Comparison of ENCODE assay signal across 17 cellular contexts in genomic region chr20:56710577-56711465, GRCh38.
DNase-seq lines count a peak whose midpoint lies in the region; ATAC-seq and TF ChIP-seq lines count a peak whose summit lies in the region.
"Had no signal": no experiment of that assay in that cellular context is flagged by ENCODE, and none has a peak within 500 bp of the region (broad histone marks: within the 10 kb centered on the region; RNA-seq: fewer than 3 reads in every experiment).

No MANE protein-coding gene starts in this region.

- no peaks in the 10 kb centered on the region for H3K4me1 ChIP-seq in hepatocyte (ENCODE audit: insufficient read depth)

- H3K9me3 ChIP-seq in hepatocyte (ENCODE audit: low read depth): no peaks in the 10 kb centered on the region

- H4K20me1 ChIP-seq in hepatocyte (ENCODE audit: insufficient read depth, poor library complexity, severe bottlenecking): no peaks in the 10 kb centered on the region

- no peak overlapping the region for H3K27ac Mint-ChIP-seq in activated CD8-positive, alpha-beta memory T cell treated with anti-CD3 and anti-CD28 coated beads, Interleukin-2, amount 10 ng/mL, durations not matched to agents 7 days and 5 days
- H3K27ac Mint-ChIP-seq: immature natural killer cell had no signal

- H3K79me2 ChIP-seq in hepatocyte: no peaks in the 10 kb centered on the region

- no peaks in the 10 kb centered on the region for H3K4me1 Mint-ChIP-seq in activated CD8-positive, alpha-beta memory T cell treated with anti-CD3 and anti-CD28 coated beads, Interleukin-2, amount 10 ng/mL, durations not matched to agents 7 days and 5 days
- H3K4me1 Mint-ChIP-seq: immature natural killer cell had no signal

- H3K4me3 ChIP-seq in astrocyte of the spinal cord (ENCODE audit: low read depth, low read length): no peak overlapping the region
- H3K4me3 ChIP-seq in hepatocyte: no peak overlapping the region
- H3K4me3 ChIP-seq: skin epidermis had no signal

- TF ChIP-seq CTCF in astrocyte of the spinal cord (IDR thresholded peaks at IDR 0.05; ENCODE audit: low read depth, low read length) (no peak), hepatocyte (IDR thresholded peaks at IDR 0.05; ENCODE audit: poor library complexity) (no peak)

- H3K27me3 Mint-ChIP-seq in activated CD8-positive, alpha-beta memory T cell treated with anti-CD3 and anti-CD28 coated beads, Interleukin-2, amount 10 ng/mL, durations not matched to agents 7 days and 5 days: no peaks in the 10 kb centered on the region

- ATAC-seq in sciatic nerve (no peak), GM21447 (IDR thresholded peaks at IDR 0.05; ENCODE audit: unreplicated experiment) (no peak)
- no peak for ATAC-seq in activated CD8-positive, alpha-beta memory T cell treated with anti-CD3 and anti-CD28 coated beads, Interleukin-2, amount 10 ng/mL, durations not matched to agents 7 days and 5 days

- H3K9me2 ChIP-seq in hepatocyte (replicated peaks; ENCODE audit: insufficient read depth): no peaks in the 10 kb centered on the region

- no peak overlapping the region for H3K27ac ChIP-seq in hepatocyte
- H3K27ac ChIP-seq: KMS-11, skin epidermis had no signal

- intact Hi-C loops in sciatic nerve (cut with DNase I): no loop called here

- H3K36me3 ChIP-seq in hepatocyte (replicated peaks; ENCODE audit: insufficient read depth, low read depth): no peaks in the 10 kb centered on the region

- 39% methylated on average over 6 of the region's 8 CpGs for WGBS in hepatocyte (ENCODE audit: low lambda C conversion rate, missing lambda C conversion rate)

- CTCF ChIA-PET in activated CD8-positive, alpha-beta memory T cell treated with anti-CD3 and anti-CD28 coated beads, Interleukin-2, amount 10 ng/mL, durations not matched to agents 7 days and 5 days (lab: Charles Lee): no interaction called here

- H3K36me3 Mint-ChIP-seq in activated CD8-positive, alpha-beta memory T cell treated with anti-CD3 and anti-CD28 coated beads, Interleukin-2, amount 10 ng/mL, durations not matched to agents 7 days and 5 days: no peaks in the 10 kb centered on the region
- H3K36me3 Mint-ChIP-seq: immature natural killer cell had no signal

- DNase-seq in AG20443 (ENCODE audit: low spot score): peak; percentile 33
- peak; percentile 35 for DNase-seq in HT1080 (ENCODE audit: low read depth)
- DNase-seq in astrocyte of the spinal cord (ENCODE audit: low read depth, low spot score): peak; percentile 55
- peak; percentile 48 for DNase-seq in hepatocyte (ENCODE audit: low spot score)
- no peak for DNase-seq in sciatic nerve (ENCODE audit: low spot score)
- DNase-seq in activated CD8-positive, alpha-beta memory T cell treated with anti-CD3 and anti-CD28 coated beads, Interleukin-2, amount 10 ng/mL, durations not matched to agents 7 days and 5 days: no peak
- DNase-seq in amygdala (lab: John Stamatoyannopoulos, UW): no peak
- DNase-seq: activated CD4-positive, alpha-beta T cell treated with anti-CD3 and anti-CD28 coated beads, Interleukin-2, amount 50 U/mL, for 4 hours; amniotic stem cell; COR-L47; immature natural killer cell; NCI-H187 treated with DMSO at 0.1 percent for 48 hours; NCI-H526; occipital lobe had no signal

- H3K4me3 Mint-ChIP-seq in activated CD8-positive, alpha-beta memory T cell treated with anti-CD3 and anti-CD28 coated beads, Interleukin-2, amount 10 ng/mL, durations not matched to agents 7 days and 5 days: no peak overlapping the region
- H3K4me3 Mint-ChIP-seq: immature natural killer cell had no signal

- no peaks in the 10 kb centered on the region for H3K27me3 ChIP-seq in hepatocyte

- no peak overlapping the region for H3K4me2 ChIP-seq in hepatocyte
- H3K4me2 ChIP-seq: KMS-11 had no signal

- no peak overlapping the region for H2AFZ ChIP-seq in hepatocyte

- H3K9me3 Mint-ChIP-seq in activated CD8-positive, alpha-beta memory T cell treated with anti-CD3 and anti-CD28 coated beads, Interleukin-2, amount 10 ng/mL, durations not matched to agents 7 days and 5 days (ENCODE audit: low read depth): peaks cover 2% of the 10 kb centered on the region

- in situ Hi-C loops in astrocyte of the spinal cord (cut with HindIII; ENCODE audit: low sequenced_read_pairs): no loop called here

Comparison
In these comparisons a context has a peak if more than half of its experiments do, and no peak if none do; other contexts are left out.
1. DNase-seq: peak in AG20443 (single experiment), HT1080 (single experiment), astrocyte of the spinal cord (single experiment) and hepatocyte (single experiment); none in sciatic nerve (single experiment), activated CD8-positive, alpha-beta memory T cell treated with anti-CD3 and anti-CD28 coated beads, Interleukin-2, amount 10 ng/mL, durations not matched to agents 7 days and 5 days (single experiment) and amygdala (0 of 56).